ENCODE assay signal across 8 cellular contexts in genomic region chr5:136082390-136083193, GRCh38. TPM values are rescaled to one million over a fixed set of nuclear protein-coding genes. Genes with fewer than 3 reads are reported as not detected.
DNase-seq lines count a peak whose midpoint lies in the region; ATAC-seq, FAIRE-seq and TF ChIP-seq lines count a peak whose summit lies in the region.

No MANE protein-coding gene starts in this region.

- no peak overlapping the region for H3K27ac Mint-ChIP-seq in progenitor cell of endocrine pancreas

- no peak for TF ChIP-seq EP300 in gastroesophageal sphincter (IDR thresholded peaks at IDR 0.05)

- TF ChIP-seq CTCF in AG04450 (IDR thresholded peaks at IDR 0.05; ENCODE audit: low read depth, low read length): peak; percentile 91
- TF ChIP-seq CTCF in gastroesophageal sphincter (IDR thresholded peaks at IDR 0.05): peak; percentile 69 to 91 (median 90)
- peak; percentile 89 for TF ChIP-seq CTCF in progenitor cell of endocrine pancreas (IDR thresholded peaks at IDR 0.05; ENCODE audit: unreplicated experiment)

- no peak overlapping the region for H3K4me3 ChIP-seq in AG04450 (ENCODE audit: low read depth, low read length)
- H3K4me3 ChIP-seq in gastroesophageal sphincter: no peak overlapping the region

- peaks cover 28% of the 10 kb centered on the region for H3K27me3 Mint-ChIP-seq in progenitor cell of endocrine pancreas

- 28 to 56% methylated on average over 7 to 8 of the region's 8 CpGs for WGBS in gastroesophageal sphincter (ENCODE audit: low coverage in 1 of 2), 2 donors

- H3K9me3 Mint-ChIP-seq in progenitor cell of endocrine pancreas (ENCODE audit: low read depth): no peaks in the 10 kb centered on the region

- no peaks in the 10 kb centered on the region for H3K36me3 Mint-ChIP-seq in progenitor cell of endocrine pancreas (ENCODE audit: insufficient read depth)

- CTCF ChIA-PET in AG04450 (lab: Charles Lee): interaction anchor here (0.7 to 5.3 kb wide), 38 partner anchors 8 to 201 kb away, joined by 3 to 108 read pairs (median 5); partner anchors contain the start of genes SMAD5 and TGFBI

- H3K27ac ChIP-seq in AG04450 (ENCODE audit: low read depth, low read length): no peak overlapping the region
- peak overlapping the region in 1 of 4 donors; percentile 8 for H3K27ac ChIP-seq in gastroesophageal sphincter

- no peaks in the 10 kb centered on the region for H3K27me3 ChIP-seq in AG04450 (ENCODE audit: control insufficient read depth, insufficient read depth, low read length)
- H3K27me3 ChIP-seq in gastroesophageal sphincter: no peaks in the 10 kb centered on the region

- ATAC-seq in gastroesophageal sphincter (no peak), GM21360 (IDR thresholded peaks at IDR 0.05; ENCODE audit: unreplicated experiment) (no peak), esophagus mucosa (no peak)

- FAIRE-seq in GM18507 (lab: Jason Lieb, UNC): peak; percentile 91

- no peaks in the 10 kb centered on the region for H3K36me3 ChIP-seq in gastroesophageal sphincter

- DNase-seq in AG04450 (ENCODE audit: low read depth, low spot score) (peak; percentile 59), GM18507 (ENCODE audit: extremely low spot score, insufficient read length, low read depth) (peak; percentile 32), OCI-M1 (lab: John Stamatoyannopoulos, UW) (peak; percentile 36), progenitor cell of endocrine pancreas (ENCODE audit: low spot score, unreplicated experiment) (peak; percentile 75)
- peak; percentile 50 to 60 for DNase-seq in activated T-cell treated with anti-CD3 and anti-CD28 coated beads, Interleukin-2, amount 50 U/mL, for 48 hours

- H3K4me1 Mint-ChIP-seq in progenitor cell of endocrine pancreas (ENCODE audit: low read depth): peaks cover 3% of the 10 kb centered on the region

- H3K4me3 Mint-ChIP-seq in progenitor cell of endocrine pancreas (ENCODE audit: low read depth): no peak overlapping the region

- H3K4me1 ChIP-seq in gastroesophageal sphincter: peaks cover 0 to 38% (median under 1%) of the 10 kb centered on the region in 3 donors

- no peaks in the 10 kb centered on the region for H3K9me3 ChIP-seq in AG04450 (ENCODE audit: control insufficient read depth, insufficient read depth, low read length)
- H3K9me3 ChIP-seq in gastroesophageal sphincter: no peaks in the 10 kb centered on the region

- POLR2A ChIA-PET in AG04450 (lab: Yijun Ruan, JAX): no interaction called here

- TF ChIP-seq POLR2A in gastroesophageal sphincter (IDR thresholded peaks at IDR 0.05): no peak

RNA-seq across cellular contexts. Expression of gene SMAD5, which starts 50.1 kb away (rescaled TPM):
- 66.1 and 98.3 TPM in 2 replicates for polyA plus RNA-seq in AG04450 (2011; rRNA removed)
- 92.8 and 163 TPM in 2 replicates for polyA minus RNA-seq in AG04450 (2011; rRNA and poly(A)+ RNA removed)
- total RNA-seq in gastroesophageal sphincter: 10 to 100 TPM; 35.6 to 62.7 (median 51.7) TPM
- total RNA-seq in progenitor cell of endocrine pancreas: 91.8 and 92.3 TPM in 2 replicates
- 46.8 TPM for total RNA-seq in esophagus mucosa

RNA-seq across cellular contexts. Expression of gene TGFBI, which starts 53.8 kb away (rescaled TPM):
- polyA plus RNA-seq in AG04450 (2011; rRNA removed): 2,219 and 2,576 TPM in 2 replicates
- 1,062 and 1,253 TPM in 2 replicates for polyA minus RNA-seq in AG04450 (2011; rRNA and poly(A)+ RNA removed)
- total RNA-seq in gastroesophageal sphincter (100 to 1,000 TPM in 3 of 4 donors, 10 to 100 TPM in 1; 29.0 to 159 (median 112) TPM), progenitor cell of endocrine pancreas (2.3 and 3.8 TPM in 2 replicates), esophagus mucosa (13.4 TPM)
